In the genomic region with DNA sequence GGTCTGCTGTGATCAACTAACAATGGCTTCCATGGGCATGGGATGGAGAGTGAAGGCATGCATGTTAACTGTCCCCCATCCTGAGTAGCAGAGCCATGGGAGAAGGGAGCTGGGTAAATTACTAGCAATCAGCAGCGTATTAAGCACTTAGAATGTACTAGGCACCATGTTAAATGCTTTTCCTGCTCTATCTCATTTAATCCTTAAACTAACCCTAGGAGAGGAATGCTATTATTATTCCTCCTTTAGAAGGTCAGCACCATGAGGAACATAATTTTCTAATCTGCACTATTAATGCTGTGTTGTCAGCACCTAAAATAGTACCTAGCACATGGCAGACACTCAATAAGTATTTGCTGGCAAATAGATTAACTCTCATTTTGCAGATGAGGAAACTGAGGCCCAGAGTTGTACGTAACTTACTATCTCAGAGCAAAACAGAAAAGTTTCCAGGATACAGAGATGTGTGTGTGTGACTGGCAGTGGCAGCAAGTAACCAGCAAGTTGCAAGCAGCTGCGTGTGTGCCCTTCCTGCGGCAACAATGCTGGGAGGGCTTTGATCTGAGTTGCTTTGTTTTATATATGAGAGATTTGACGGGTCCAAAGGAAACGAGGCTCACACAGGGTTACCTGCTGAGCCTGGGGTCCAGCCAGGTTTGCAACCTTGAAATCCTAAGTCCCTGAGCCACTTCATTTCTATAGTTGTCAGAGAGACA, we compare ENCODE assay signal across 12 cellular contexts. TPM values are rescaled to one million over a fixed set of nuclear protein-coding genes. Genes with fewer than 3 reads are reported as not detected.
DNase-seq lines count a peak whose midpoint lies in the region; ATAC-seq and TF ChIP-seq lines count a peak whose summit lies in the region.
"Had no signal": no experiment of that assay in that cellular context is flagged by ENCODE, and none has a peak within 500 bp of the region (broad histone marks: within the 10 kb centered on the region; RNA-seq: fewer than 3 reads in every experiment).

No MANE protein-coding gene starts in this region.

- H3K4me1 Mint-ChIP-seq in activated naive CD4-positive, alpha-beta T cell treated with anti-CD3 and anti-CD28 coated beads, Interleukin-2, amount 10 ng/mL, durations not matched to agents 7 days and 5 days: peaks cover 52% of the 10 kb centered on the region

- no peaks in the 10 kb centered on the region for H3K9me3 Mint-ChIP-seq in activated naive CD4-positive, alpha-beta T cell treated with anti-CD3 and anti-CD28 coated beads, Interleukin-2, amount 10 ng/mL, durations not matched to agents 7 days and 5 days
- H3K9me3 Mint-ChIP-seq: natural killer cell treated with Interleukin-12 subunit alpha and Interleukin-12 subunit beta and Interleukin-15 and Interleukin-18, amount 100 ng/mL, for 72 hours had no signal

- H3K27me3 ChIP-seq in tibial artery: no peaks in the 10 kb centered on the region
- H3K27me3 ChIP-seq in brain microvascular endothelial cell (replicated peaks): no peaks in the 10 kb centered on the region

- H3K27ac ChIP-seq in RWPE1 (peak overlapping the region; percentile 94), tibial artery (peak overlapping the region; percentile 83 to 87), brain microvascular endothelial cell (no peak overlapping the region)
- H3K27ac ChIP-seq: SK-N-MC had no signal

- peak overlapping the region; percentile 88 for H3K27ac Mint-ChIP-seq in activated naive CD4-positive, alpha-beta T cell treated with anti-CD3 and anti-CD28 coated beads, Interleukin-2, amount 10 ng/mL, durations not matched to agents 7 days and 5 days

- no peak for TF ChIP-seq CTCF in RWPE1 (conservative IDR thresholded peaks at IDR 0.05; ENCODE audit: low read depth)
- no peak for TF ChIP-seq CTCF in epithelial cell of proximal tubule (conservative IDR thresholded peaks at IDR 0.05; ENCODE audit: low read depth, low read length)
- no peak for TF ChIP-seq CTCF in tibial artery (IDR thresholded peaks at IDR 0.05)
- TF ChIP-seq CTCF in brain microvascular endothelial cell (IDR thresholded peaks at IDR 0.05; ENCODE audit: low read depth, low read length, missing control alignments): no peak

- CTCF ChIA-PET in activated naive CD4-positive, alpha-beta T cell treated with anti-CD3 and anti-CD28 coated beads, Interleukin-2, amount 10 ng/mL, durations not matched to agents 7 days and 5 days (lab: Charles Lee): interaction anchor here (0.6 to 1.7 kb wide), 4 partner anchors 19 to 1727 kb away, joined by 3 to 9 read pairs (median 3); no protein-coding TSS in a partner anchor
- CTCF ChIA-PET in RWPE1 (lab: Yijun Ruan, JAX): interaction anchor here (0.7 to 0.9 kb wide), 2 partner anchors 9 to 533 kb away, joined by 3 to 5 read pairs; no protein-coding TSS in a partner anchor

- no peaks in the 10 kb centered on the region for H3K36me3 ChIP-seq in tibial artery
- H3K36me3 ChIP-seq in brain microvascular endothelial cell (replicated peaks): no peaks in the 10 kb centered on the region

- intact Hi-C loops in tibial artery (cut with DNase I; ENCODE audit: low total_unique reads): no loop called here

- H3K27me3 Mint-ChIP-seq in activated naive CD4-positive, alpha-beta T cell treated with anti-CD3 and anti-CD28 coated beads, Interleukin-2, amount 10 ng/mL, durations not matched to agents 7 days and 5 days: peaks cover 56% of the 10 kb centered on the region

- H3K4me3 Mint-ChIP-seq in activated naive CD4-positive, alpha-beta T cell treated with anti-CD3 and anti-CD28 coated beads, Interleukin-2, amount 10 ng/mL, durations not matched to agents 7 days and 5 days: no peak overlapping the region
- H3K4me3 Mint-ChIP-seq: natural killer cell treated with Interleukin-12 subunit alpha and Interleukin-12 subunit beta and Interleukin-15 and Interleukin-18, amount 100 ng/mL, for 72 hours had no signal

- no peaks in the 10 kb centered on the region for H3K9me3 ChIP-seq in tibial artery

- DNase-seq in activated naive CD4-positive, alpha-beta T cell treated with anti-CD3 and anti-CD28 coated beads, Interleukin-2, amount 10 ng/mL, durations not matched to agents 7 days and 5 days: peak; percentile 49
- no peak for DNase-seq in activated naive CD4-positive, alpha-beta T cell treated with anti-CD3 and anti-CD28 coated beads, Interleukin-2, amount 50 U/mL, for 16 hours
- DNase-seq in RWPE1 (ENCODE audit: low spot score): no peak
- DNase-seq in epithelial cell of proximal tubule (ENCODE audit: low read depth): no peak
- DNase-seq in tibial artery: no peak
- no peak for DNase-seq in brain microvascular endothelial cell
- DNase-seq in stimulated activated CD4-positive, alpha-beta T cell treated with anti-CD3 and anti-CD28 coated beads, Interleukin-2, amount 100 ng/mL, for 24 hours: no peak
- DNase-seq: H7, NCI-H524 had no signal

- POLR2A ChIA-PET in RWPE1 (lab: Yijun Ruan, JAX; ENCODE audit: low non-redundant PET): no interaction called here

- peaks cover 0 to 45% (median 29%) of the 10 kb centered on the region in 4 donors for H3K4me1 ChIP-seq in tibial artery

- ATAC-seq in GM18498 (IDR thresholded peaks at IDR 0.05; ENCODE audit: unreplicated experiment): no peak

- no peaks in the 10 kb centered on the region for H3K36me3 Mint-ChIP-seq in activated naive CD4-positive, alpha-beta T cell treated with anti-CD3 and anti-CD28 coated beads, Interleukin-2, amount 10 ng/mL, durations not matched to agents 7 days and 5 days
- H3K36me3 Mint-ChIP-seq: natural killer cell treated with Interleukin-12 subunit alpha and Interleukin-12 subunit beta and Interleukin-15 and Interleukin-18, amount 100 ng/mL, for 72 hours had no signal

- in situ Hi-C loops in brain microvascular endothelial cell (cut with HindIII; ENCODE audit: low pct_ligation_motif_present, low sequenced_read_pairs): no loop called here

- H3K4me3 ChIP-seq in epithelial cell of proximal tubule (ENCODE audit: low read depth, low read length): peak overlapping the region; percentile 27
- no peak overlapping the region for H3K4me3 ChIP-seq in tibial artery
- H3K4me3 ChIP-seq in brain microvascular endothelial cell (ENCODE audit: low read depth, low read length): no peak overlapping the region
- H3K4me3 ChIP-seq: SK-N-MC had no signal

RNA-seq across cellular contexts. Expression of a gene that starts 6.5 kb away (rescaled TPM):
- total RNA-seq in epithelial cell of proximal tubule: 63.7 and 65.7 TPM in 2 replicates

RNA-seq across cellular contexts. Expression of a gene that starts 23.9 kb away (rescaled TPM):
- total RNA-seq in epithelial cell of proximal tubule: 318 and 473 TPM in 2 replicates

RNA-seq across cellular contexts. Expression of a gene that starts 58.0 kb away (rescaled TPM):
- 73.4 and 85.8 TPM in 2 replicates for total RNA-seq in epithelial cell of proximal tubule
